6 cellular contexts compared by ENCODE assay signal in the genomic region with DNA sequence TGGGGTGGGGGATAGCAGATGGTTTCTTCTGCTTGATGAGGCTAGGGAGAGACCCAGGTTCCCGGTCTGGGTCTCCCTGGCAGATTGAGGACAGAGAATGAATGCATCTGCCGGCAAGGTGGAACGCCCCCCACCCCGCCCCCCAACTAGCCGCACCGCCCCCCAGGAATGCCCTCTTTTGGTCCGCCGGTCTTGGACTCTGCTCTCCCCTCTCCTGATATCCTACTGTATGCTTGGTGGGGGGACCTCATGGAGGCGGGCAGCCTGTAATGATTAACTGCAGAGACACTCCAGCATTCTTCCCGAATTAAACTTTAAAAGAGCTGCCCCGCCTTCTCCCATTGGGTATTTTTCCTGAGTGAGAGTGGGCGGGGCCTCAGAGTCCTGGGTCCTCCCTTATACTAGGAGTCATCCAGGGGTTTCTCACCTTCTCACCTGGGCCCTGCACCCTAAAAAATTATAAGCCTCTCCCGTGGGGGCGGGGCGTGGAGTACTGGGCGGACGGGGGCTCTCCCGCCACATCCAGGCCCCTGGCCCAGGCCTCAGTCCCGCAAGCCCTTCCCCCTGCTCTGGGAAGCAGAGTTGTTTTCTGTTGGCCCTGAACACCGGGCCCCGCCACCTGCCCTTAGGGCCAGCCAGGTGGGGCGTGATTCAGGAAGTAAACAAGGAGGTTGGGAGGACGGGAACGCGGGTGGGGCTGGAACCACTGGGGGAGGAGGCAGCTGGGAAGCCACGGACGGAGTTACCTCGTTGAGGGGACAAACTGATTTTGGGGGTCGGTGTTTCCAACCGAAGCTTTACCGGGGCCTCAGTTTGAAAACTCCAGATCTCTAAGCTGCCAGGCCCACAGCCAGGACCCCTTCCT. TPM values are rescaled to one million over a fixed set of nuclear protein-coding genes. Genes with fewer than 3 reads are reported as not detected.
DNase-seq lines count a peak whose midpoint lies in the region; ATAC-seq and TF ChIP-seq lines count a peak whose summit lies in the region.

No MANE protein-coding gene starts in this region.

- peaks cover 39% of the 10 kb centered on the region for H3K4me1 Mint-ChIP-seq in stimulated activated effector memory CD8-positive, alpha-beta T cell treated with anti-CD3 and anti-CD28 coated beads, Interleukin-12 subunit alpha, Interleukin-12 subunit beta, amount 100 ng/mL, for 72 hours

- no peaks in the 10 kb centered on the region for H3K9me3 Mint-ChIP-seq in stimulated activated effector memory CD8-positive, alpha-beta T cell treated with anti-CD3 and anti-CD28 coated beads, Interleukin-12 subunit alpha, Interleukin-12 subunit beta, amount 100 ng/mL, for 72 hours

- H3K36me3 Mint-ChIP-seq in stimulated activated effector memory CD8-positive, alpha-beta T cell treated with anti-CD3 and anti-CD28 coated beads, Interleukin-12 subunit alpha, Interleukin-12 subunit beta, amount 100 ng/mL, for 72 hours: no peaks in the 10 kb centered on the region

- H3K36me3 ChIP-seq in right atrium auricular region: no peaks in the 10 kb centered on the region

- H3K27me3 ChIP-seq in right atrium auricular region: peaks cover 4 to 5% of the 10 kb centered on the region in 2 donors

- peak overlapping the region; percentile 84 for H3K27ac Mint-ChIP-seq in stimulated activated effector memory CD8-positive, alpha-beta T cell treated with anti-CD3 and anti-CD28 coated beads, Interleukin-12 subunit alpha, Interleukin-12 subunit beta, amount 100 ng/mL, for 72 hours

- ATAC-seq in Right ventricle myocardium superior (ENCODE audit: poor library complexity): peak; percentile 19
- no peak for ATAC-seq in stimulated activated effector memory CD8-positive, alpha-beta T cell treated with anti-CD3 and anti-CD28 coated beads, Interleukin-12 subunit alpha, Interleukin-12 subunit beta, amount 100 ng/mL, for 72 hours

- TF ChIP-seq CTCF in right atrium auricular region (IDR thresholded peaks at IDR 0.05) (no peak), GM20000 (IDR thresholded peaks at IDR 0.05; ENCODE audit: extremely low read depth, missing control alignments) (no peak)

- H3K4me1 ChIP-seq in right atrium auricular region: peaks cover 0 to 39% of the 10 kb centered on the region in 2 donors

- peak overlapping the region in 1 of 2 donors; percentile 17 for H3K27ac ChIP-seq in right atrium auricular region

- intact Hi-C loops in Right ventricle myocardium superior (cut with DNase I): no loop called here

- H3K4me3 ChIP-seq in right atrium auricular region: peak overlapping the region in 1 of 2 donors; percentile 33

- H3K9me3 ChIP-seq in right atrium auricular region: no peaks in the 10 kb centered on the region

- peak overlapping the region; percentile 67 for H3K4me3 Mint-ChIP-seq in stimulated activated effector memory CD8-positive, alpha-beta T cell treated with anti-CD3 and anti-CD28 coated beads, Interleukin-12 subunit alpha, Interleukin-12 subunit beta, amount 100 ng/mL, for 72 hours

- peak; percentile 35 for DNase-seq in Right ventricle myocardium superior
- DNase-seq in right atrium auricular region (ENCODE audit: low spot score): no peak
- DNase-seq in epidermal melanocyte (ENCODE audit: insufficient read length, low spot score): peak; percentile 45
- no peak for DNase-seq in stimulated activated effector memory CD8-positive, alpha-beta T cell treated with anti-CD3 and anti-CD28 coated beads, Interleukin-12 subunit alpha, Interleukin-12 subunit beta, amount 100 ng/mL, for 72 hours (ENCODE audit: low spot score in 2 of 2)
- DNase-seq in GM20000 (ENCODE audit: low spot score): no peak
- no peak for DNase-seq in stimulated activated CD4-positive, alpha-beta T cell treated with anti-CD3 and anti-CD28 coated beads, Interleukin-12 subunit alpha, Interleukin-12 subunit beta, amount 100 ng/mL, for 4 hours

RNA-seq across cellular contexts. Expression of a gene that starts 1.5 kb away (rescaled TPM):
- total RNA-seq in Right ventricle myocardium superior (2.2 TPM), right atrium auricular region (1 to 10 TPM; 3.4 to 5.8 TPM)

RNA-seq across cellular contexts. Expression of a gene that starts 8.9 kb away (rescaled TPM):
- total RNA-seq in Right ventricle myocardium superior (50.4 TPM), right atrium auricular region (10 to 100 TPM; 77.5 to 77.8 TPM)

RNA-seq across cellular contexts. Expression of a gene that starts 39.4 kb away (rescaled TPM):
- 64.2 TPM for total RNA-seq in Right ventricle myocardium superior
- 10 to 100 TPM; 73.5 to 85.5 TPM for total RNA-seq in right atrium auricular region

RNA-seq across cellular contexts. Expression of a gene that starts 51.4 kb away (rescaled TPM):
- total RNA-seq in Right ventricle myocardium superior: 10.0 TPM
- total RNA-seq in right atrium auricular region: 10 to 100 TPM; 14.0 to 21.6 TPM

Comparison
In these comparisons a context has a peak if more than half of its experiments do, and no peak if none do; other contexts are left out.
1. DNase-seq: peak in Right ventricle myocardium superior (single experiment) and epidermal melanocyte (single experiment); none in right atrium auricular region (single experiment), stimulated activated effector memory CD8-positive, alpha-beta T cell treated with anti-CD3 and anti-CD28 coated beads, Interleukin-12 subunit alpha, Interleukin-12 subunit beta, amount 100 ng/mL, for 72 hours (0 of 2), GM20000 (single experiment) and stimulated activated CD4-positive, alpha-beta T cell treated with anti-CD3 and anti-CD28 coated beads, Interleukin-12 subunit alpha, Interleukin-12 subunit beta, amount 100 ng/mL, for 4 hours (single experiment).